Comparison of ENCODE assay signal across 20 cellular contexts in genomic region chr3:48318831-48319512, GRCh38. TPM values are rescaled to one million over a fixed set of nuclear protein-coding genes. Genes with fewer than 3 reads are reported as not detected.
DNase-seq lines count a peak whose midpoint lies in the region; ATAC-seq and TF ChIP-seq lines count a peak whose summit lies in the region.
"Had no signal": no experiment of that assay in that cellular context is flagged by ENCODE, and none has a peak within 500 bp of the region (broad histone marks: within the 10 kb centered on the region; RNA-seq: fewer than 3 reads in every experiment).

No MANE protein-coding gene starts in this region.

- peaks cover 0 to 34% (median 0%) of the 10 kb centered on the region in 3 donors for H3K9me3 ChIP-seq in gastroesophageal sphincter

- H3K27me3 Mint-ChIP-seq in neural crest cell (ENCODE audit: low read depth), result no peaks in the 10 kb centered on the region

- H3K27ac Mint-ChIP-seq in neural crest cell (ENCODE audit: unreplicated experiment), result peak overlapping the region; percentile 0
- H3K27ac Mint-ChIP-seq: CD8-positive, alpha-beta T cell had no signal

- peaks cover 19% of the 10 kb centered on the region for H3K27me3 ChIP-seq in gastroesophageal sphincter
- H3K27me3 ChIP-seq: BLaER1 had no signal

- H3K4me3 ChIP-seq in NB4 (ENCODE audit: low read depth, low read length), result no peak overlapping the region
- no peak overlapping the region for H3K4me3 ChIP-seq in gastroesophageal sphincter
- H3K4me3 ChIP-seq: BLaER1 had no signal

- TF ChIP-seq POLR2A in NB4 (IDR thresholded peaks at IDR 0.05; ENCODE audit: extremely low read depth, insufficient read length) (no peak), gastroesophageal sphincter (IDR thresholded peaks at IDR 0.05) (no peak)

- ATAC-seq in gastroesophageal sphincter, result no peak
- ATAC-seq: CD8-positive, alpha-beta T cell; SK-N-SH treated with all-trans-retinoic acid at 6 μM for 48 hours had no signal

- H3K36me3 ChIP-seq in gastroesophageal sphincter, result no peaks in the 10 kb centered on the region
- H3K36me3 ChIP-seq: BLaER1 had no signal

- peaks cover 3% of the 10 kb centered on the region for H3K36me3 Mint-ChIP-seq in neural crest cell (ENCODE audit: low read depth)

- intact Hi-C loops in head of caudate nucleus (cut with DNase I), result no loop called here

- no peaks in the 10 kb centered on the region for H3K4me1 ChIP-seq in gastroesophageal sphincter

- TF ChIP-seq CTCF in NB4 (IDR thresholded peaks at IDR 0.05; ENCODE audit: low read depth, low read length), result no peak
- no peak for TF ChIP-seq CTCF in VCaP (conservative IDR thresholded peaks at IDR 0.05)
- TF ChIP-seq CTCF in neural crest cell (conservative IDR thresholded peaks at IDR 0.05), result no peak
- no peak for TF ChIP-seq CTCF in gastroesophageal sphincter (IDR thresholded peaks at IDR 0.05)

- DNase-seq in COLO829 (ENCODE audit: low spot score) (peak; percentile 29), NB4 (ENCODE audit: low read depth) (peak; percentile 27), neural crest cell (ENCODE audit: low read depth, low spot score) (no peak), head of caudate nucleus (no peak), NCI-H187 treated with DMSO at 0.1 percent for 48 hours (lab: John Stamatoyannopoulos, UW) (no peak)
- DNase-seq in activated CD4-positive, CD25-positive, alpha-beta regulatory T cell (lab: John Stamatoyannopoulos, UW), result no peak
- DNase-seq: CD8-positive, alpha-beta T cell; NCI-H1105; NCI-H2081 treated with DMSO at 0.1 percent for 48 hours; NCI-H446 treated with DMSO at 0.1 percent for 48 hours; NK-92 treated with Interleukin-12 subunit alpha and Interleukin-12 subunit beta, amount 100 ng/mL, for 24 hours; SHP77 had no signal

- no peak overlapping the region for H3K4me3 Mint-ChIP-seq in neural crest cell
- H3K4me3 Mint-ChIP-seq: CD8-positive, alpha-beta T cell had no signal

- WGBS in gastroesophageal sphincter (ENCODE audit: low coverage in 1 of 2), 2 donors, result 57 to 73% methylated on average over 2 of the region's 2 CpGs

- peaks cover 5% of the 10 kb centered on the region for H3K9me3 Mint-ChIP-seq in neural crest cell

- peaks cover 17% of the 10 kb centered on the region for H3K4me1 Mint-ChIP-seq in neural crest cell

- H3K27ac ChIP-seq in VCaP (0 out of 2 replicates have a peak overlapping the region, but pooled peaks have one; percentile 18), gastroesophageal sphincter (no peak overlapping the region)
- H3K27ac ChIP-seq: BLaER1, KMS-11 had no signal

- TF ChIP-seq EP300 in gastroesophageal sphincter (IDR thresholded peaks at IDR 0.05), result no peak

RNA-seq across cellular contexts. Expression of gene SPINK8, which starts 14.5 kb away (rescaled TPM):
- total RNA-seq in neural crest cell (not detected in 2 replicates), gastroesophageal sphincter (not detected)
- total RNA-seq: CD8-positive, alpha-beta T cell; H4; MCF 10A; RPMI7951 had no signal

RNA-seq across cellular contexts. Expression of gene NME6, which starts 17.8 kb away (rescaled TPM):
- 37.2 and 40.5 TPM in 2 replicates for total RNA-seq in neural crest cell
- total RNA-seq in gastroesophageal sphincter, result 10 to 100 TPM; 19.9 to 32.7 (median 29.5) TPM

RNA-seq across cellular contexts. Expression of gene FBXW12, which starts 53.0 kb away (rescaled TPM):
- total RNA-seq in neural crest cell (0.44 and 0.68 TPM in 2 replicates), gastroesophageal sphincter (not detected)
- total RNA-seq: CD8-positive, alpha-beta T cell; MCF 10A; RPMI7951 had no signal

Comparison
In these comparisons a context has a peak if more than half of its experiments do, and no peak if none do; other contexts are left out.
1. DNase-seq: peak in COLO829 (single experiment) and NB4 (single experiment); none in neural crest cell (single experiment), head of caudate nucleus (0 of 42), activated CD4-positive, CD25-positive, alpha-beta regulatory T cell (0 of 4) and NCI-H187 treated with DMSO at 0.1 percent for 48 hours (single experiment).